6 cellular contexts compared by ENCODE assay signal in the genomic region with DNA sequence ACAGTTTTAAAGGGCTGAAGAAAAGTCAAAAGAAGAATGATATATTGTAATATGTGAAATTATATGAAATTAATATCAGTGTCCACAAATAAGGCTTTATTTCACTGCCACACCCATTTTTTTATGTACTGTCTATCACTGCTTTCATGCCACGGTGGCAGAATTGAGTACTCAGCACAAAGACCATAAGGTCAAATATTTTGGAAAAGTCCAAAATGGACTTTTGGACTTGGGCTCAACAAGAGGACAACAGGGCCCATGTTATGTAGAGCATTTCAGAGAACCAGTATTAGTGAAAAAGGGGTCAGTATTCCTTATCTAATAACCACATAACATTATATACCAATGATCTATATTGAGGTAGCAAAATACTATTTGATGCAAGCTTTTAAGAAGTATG.
"Had no signal": no experiment of that assay in that cellular context is flagged by ENCODE, and none has a peak within 500 bp of the region (broad histone marks: within the 10 kb centered on the region; RNA-seq: fewer than 3 reads in every experiment).

No MANE protein-coding gene starts in this region.

- DNase-seq: IMR-90, KBM-7, KG1 had no signal

- FAIRE-seq: HTR-8/SVneo, K562 had no signal

- ATAC-seq: K562 had no signal

- H3K27ac ChIP-seq: HL-60 had no signal

- H3K4me3 ChIP-seq: K562 had no signal
